ENCODE assay signal across 32 cellular contexts in the genomic region with DNA sequence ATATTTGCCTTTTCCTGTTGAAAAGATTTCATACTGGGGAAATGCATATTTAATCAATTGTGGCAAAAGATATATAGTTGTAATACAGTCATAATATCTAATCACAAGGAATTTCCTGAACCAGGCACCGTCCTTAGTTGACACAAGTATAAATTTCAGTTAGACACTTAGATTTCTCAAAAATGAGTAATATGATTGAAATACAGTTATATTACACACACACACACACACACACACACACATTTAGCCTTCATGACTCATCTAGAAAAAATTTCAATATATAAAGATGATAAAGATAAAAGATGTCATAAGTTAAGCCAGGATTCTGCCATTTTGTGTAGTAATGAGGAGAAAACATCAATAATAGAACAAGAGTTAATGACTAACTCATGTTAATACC.
DNase-seq lines count a peak whose midpoint lies in the region; ATAC-seq and TF ChIP-seq lines count a peak whose summit lies in the region.
"Had no signal": no experiment of that assay in that cellular context is flagged by ENCODE, and none has a peak within 500 bp of the region (broad histone marks: within the 10 kb centered on the region; RNA-seq: fewer than 3 reads in every experiment).

No MANE protein-coding gene starts in this region.

- H3K27me3 Mint-ChIP-seq in activated T-helper 17 cell treated with anti-CD3 and anti-CD28 coated beads, Interleukin-2, amount 50 U/mL, for 72 hours = no peaks in the 10 kb centered on the region
- H3K27me3 Mint-ChIP-seq: activated B cell treated with CpG ODN at 0.5 μM for 24 hours; activated naive CD4-positive, alpha-beta T cell treated with anti-CD3 and anti-CD28 coated beads, Interleukin-2, amount 10 ng/mL, durations not matched to agents 7 days and 5 days; natural killer cell treated with Interleukin-12 subunit alpha and Interleukin-12 subunit beta and Interleukin-15 and Interleukin-18, amount 100 ng/mL, for 72 hours; stimulated activated naive CD8-positive, alpha-beta T cell treated with anti-CD3 and anti-CD28 coated beads, Interleukin-15, amount 100 ng/mL, for 72 hours had no signal

- BruUV-seq in A673 (replicated peaks; lab: Mats Ljungman, UMichigan) = no TSS peak

- H3K4me2 ChIP-seq in OCI-LY1 (ENCODE audit: low read length) = no peak overlapping the region

- no peaks in the 10 kb centered on the region for H3F3A ChIP-seq in OCI-LY1 (ENCODE audit: insufficient read depth, low read length)

- intact Hi-C loops in A673 (cut with micrococcal nuclease; ENCODE audit: unreplicated experiment) = no loop called here

- no peak overlapping the region for H3K9ac ChIP-seq in OCI-LY1 (ENCODE audit: low read length)

- in situ Hi-C loops in brain microvascular endothelial cell (cut with HindIII; ENCODE audit: low pct_ligation_motif_present, low sequenced_read_pairs) = no loop called here

- H3K4me3 Mint-ChIP-seq in activated T-helper 17 cell treated with anti-CD3 and anti-CD28 coated beads, Interleukin-2, amount 50 U/mL, for 72 hours = no peak overlapping the region
- H3K4me3 Mint-ChIP-seq: activated B cell treated with CpG ODN at 0.5 μM for 24 hours; activated naive CD4-positive, alpha-beta T cell treated with anti-CD3 and anti-CD28 coated beads, Interleukin-2, amount 10 ng/mL, durations not matched to agents 7 days and 5 days; natural killer cell treated with Interleukin-12 subunit alpha and Interleukin-12 subunit beta and Interleukin-15 and Interleukin-18, amount 100 ng/mL, for 72 hours; stimulated activated naive CD8-positive, alpha-beta T cell treated with anti-CD3 and anti-CD28 coated beads, Interleukin-15, amount 100 ng/mL, for 72 hours had no signal

- H3K27me3 ChIP-seq in A673 (replicated peaks; ENCODE audit: insufficient read depth, low read depth, low read length, poor library complexity) (no peaks in the 10 kb centered on the region), OCI-LY1 (ENCODE audit: insufficient read depth, low read length) (no peaks in the 10 kb centered on the region), brain microvascular endothelial cell (replicated peaks) (no peaks in the 10 kb centered on the region), foreskin keratinocyte (no peaks in the 10 kb centered on the region)
- H3K27me3 ChIP-seq: BE2C, heart left ventricle, thyroid gland, vagina had no signal

- H3K4me1 ChIP-seq in A673 (ENCODE audit: insufficient read depth, low read length, poor library complexity, severe bottlenecking) (no peaks in the 10 kb centered on the region), OCI-LY1 (ENCODE audit: insufficient read depth, low read length, severe bottlenecking) (peaks cover 18% of the 10 kb centered on the region), foreskin keratinocyte (no peaks in the 10 kb centered on the region)
- H3K4me1 ChIP-seq: BE2C, heart left ventricle, thyroid gland, vagina had no signal

- H2AFZ ChIP-seq in OCI-LY1 (ENCODE audit: low read length) = peak overlapping the region; percentile 83

- H3K4me3 ChIP-seq in A673 (ENCODE audit: low read depth, low read length, poor library complexity, severe bottlenecking) (no peak overlapping the region), OCI-LY1 (ENCODE audit: low read depth, low read length, poor library complexity, severe bottlenecking) (no peak overlapping the region), brain microvascular endothelial cell (ENCODE audit: low read depth, low read length) (no peak overlapping the region)
- H3K4me3 ChIP-seq: heart left ventricle, lung, mucosa of descending colon, skin epidermis, thyroid gland, vagina had no signal

- no peaks in the 10 kb centered on the region for H3K4me1 Mint-ChIP-seq in activated T-helper 17 cell treated with anti-CD3 and anti-CD28 coated beads, Interleukin-2, amount 50 U/mL, for 72 hours
- H3K4me1 Mint-ChIP-seq: activated B cell treated with CpG ODN at 0.5 μM for 24 hours; activated naive CD4-positive, alpha-beta T cell treated with anti-CD3 and anti-CD28 coated beads, Interleukin-2, amount 10 ng/mL, durations not matched to agents 7 days and 5 days; stimulated activated naive CD8-positive, alpha-beta T cell treated with anti-CD3 and anti-CD28 coated beads, Interleukin-15, amount 100 ng/mL, for 72 hours had no signal

- no peaks in the 10 kb centered on the region for H3K9me2 ChIP-seq in OCI-LY1 (ENCODE audit: low read depth, low read length)

- H3K36me3 Mint-ChIP-seq in activated T-helper 17 cell treated with anti-CD3 and anti-CD28 coated beads, Interleukin-2, amount 50 U/mL, for 72 hours (ENCODE audit: low read depth) = no peaks in the 10 kb centered on the region
- H3K36me3 Mint-ChIP-seq: activated naive CD4-positive, alpha-beta T cell treated with anti-CD3 and anti-CD28 coated beads, Interleukin-2, amount 10 ng/mL, durations not matched to agents 7 days and 5 days; natural killer cell treated with Interleukin-12 subunit alpha and Interleukin-12 subunit beta and Interleukin-15 and Interleukin-18, amount 100 ng/mL, for 72 hours had no signal

- H3K9me3 ChIP-seq in A673 (ENCODE audit: low read depth, low read length, poor library complexity, severe bottlenecking) = no peaks in the 10 kb centered on the region
- H3K9me3 ChIP-seq in OCI-LY1 (ENCODE audit: low read length) = no peaks in the 10 kb centered on the region
- H3K9me3 ChIP-seq: BE2C, heart left ventricle, mucosa of descending colon, thyroid gland, vagina had no signal

- ATAC-seq in foreskin keratinocyte (no peak), HG02763 (IDR thresholded peaks at IDR 0.05; ENCODE audit: unreplicated experiment) (no peak)
- no peak for ATAC-seq in activated T-helper 17 cell treated with anti-CD3 and anti-CD28 coated beads, Interleukin-2, amount 50 U/mL, for 72 hours (replicated peaks)
- ATAC-seq: heart left ventricle; mucosa of descending colon; natural killer cell treated with Interleukin-12 subunit alpha and Interleukin-12 subunit beta and Interleukin-15 and Interleukin-18, amount 100 ng/mL, for 72 hours; stimulated activated naive CD8-positive, alpha-beta T cell treated with anti-CD3 and anti-CD28 coated beads, Interleukin-15, amount 100 ng/mL, for 72 hours had no signal

- POLR2A ChIA-PET in A673 (lab: Charles Lee; ENCODE audit: low non-redundant PET) = no interaction called here

- no peak for TF ChIP-seq CTCF in A673 (conservative IDR thresholded peaks at IDR 0.05; ENCODE audit: low read depth, low read length)
- no peak for TF ChIP-seq CTCF in OCI-LY1 (IDR thresholded peaks at IDR 0.05; ENCODE audit: low read length)
- no peak for TF ChIP-seq CTCF in brain microvascular endothelial cell (IDR thresholded peaks at IDR 0.05; ENCODE audit: low read depth, low read length, missing control alignments)
- TF ChIP-seq CTCF in foreskin keratinocyte (conservative IDR thresholded peaks at IDR 0.05) = no peak

- no peaks in the 10 kb centered on the region for H3K36me3 ChIP-seq in A673 (ENCODE audit: insufficient read depth, low read length, poor library complexity, severe bottlenecking)
- no peaks in the 10 kb centered on the region for H3K36me3 ChIP-seq in OCI-LY1 (ENCODE audit: insufficient read depth, low read length)
- H3K36me3 ChIP-seq in brain microvascular endothelial cell (replicated peaks) = no peaks in the 10 kb centered on the region
- H3K36me3 ChIP-seq: BE2C, heart left ventricle, thyroid gland, vagina had no signal

- H3K27ac ChIP-seq in A673 (ENCODE audit: low read depth, low read length, poor library complexity, severe bottlenecking) (no peak overlapping the region), OCI-LY1 (ENCODE audit: low read depth, low read length, poor library complexity, severe bottlenecking) (no peak overlapping the region), brain microvascular endothelial cell (peak overlapping the region; percentile 11), foreskin keratinocyte (no peak overlapping the region)
- H3K27ac ChIP-seq: heart left ventricle, skin epidermis, thyroid gland, vagina had no signal

- no peak overlapping the region for H3K27ac Mint-ChIP-seq in activated T-helper 17 cell treated with anti-CD3 and anti-CD28 coated beads, Interleukin-2, amount 50 U/mL, for 72 hours
- H3K27ac Mint-ChIP-seq: activated B cell treated with CpG ODN at 0.5 μM for 24 hours; activated naive CD4-positive, alpha-beta T cell treated with anti-CD3 and anti-CD28 coated beads, Interleukin-2, amount 10 ng/mL, durations not matched to agents 7 days and 5 days; natural killer cell treated with Interleukin-12 subunit alpha and Interleukin-12 subunit beta and Interleukin-15 and Interleukin-18, amount 100 ng/mL, for 72 hours; stimulated activated naive CD8-positive, alpha-beta T cell treated with anti-CD3 and anti-CD28 coated beads, Interleukin-15, amount 100 ng/mL, for 72 hours had no signal

- no peaks in the 10 kb centered on the region for H4K20me1 ChIP-seq in OCI-LY1 (ENCODE audit: insufficient read depth, low read length)

- no peaks in the 10 kb centered on the region for H3K79me2 ChIP-seq in OCI-LY1 (ENCODE audit: insufficient read depth, low read length)

- DNase-seq in A673 (ENCODE audit: low spot score) (peak; percentile 24), brain microvascular endothelial cell (peak; percentile 57), foreskin keratinocyte (peak; percentile 24 to 62), RPMI8226 (no peak)
- no peak for DNase-seq in effector CD8-positive, alpha-beta T cell (lab: John Stamatoyannopoulos, UW)
- DNase-seq: ACHN; activated B cell treated with CpG ODN at 0.5 μM for 24 hours; activated CD4-positive, alpha-beta T cell treated with anti-CD3 and anti-CD28 coated beads, Interleukin-2, amount 50 U/mL, for 4 hours; activated naive CD4-positive, alpha-beta T cell treated with anti-CD3 and anti-CD28 coated beads, Interleukin-2, amount 10 ng/mL, durations not matched to agents 7 days and 5 days; amygdala; BE2C; dermis blood vessel endothelial cell; DMS153; GF-D8; H7; heart left ventricle; KG1; MM.1S; mucosa of descending colon; NCI-H2029 treated with DMSO at 0.1 percent for 48 hours; NCI-H774; Right ventricle myocardium superior; stimulated activated CD8-positive, alpha-beta memory T cell treated with anti-CD3 and anti-CD28 coated beads, Interleukin-4, amount 100 ng/mL, for 48 hours; stimulated activated naive CD8-positive, alpha-beta T cell treated with anti-CD3 and anti-CD28 coated beads, Interleukin-15, amount 100 ng/mL, for 72 hours; thyroid gland had no signal

- no peaks in the 10 kb centered on the region for H3K9me3 Mint-ChIP-seq in activated T-helper 17 cell treated with anti-CD3 and anti-CD28 coated beads, Interleukin-2, amount 50 U/mL, for 72 hours
- H3K9me3 Mint-ChIP-seq: activated B cell treated with CpG ODN at 0.5 μM for 24 hours; activated naive CD4-positive, alpha-beta T cell treated with anti-CD3 and anti-CD28 coated beads, Interleukin-2, amount 10 ng/mL, durations not matched to agents 7 days and 5 days; stimulated activated naive CD8-positive, alpha-beta T cell treated with anti-CD3 and anti-CD28 coated beads, Interleukin-15, amount 100 ng/mL, for 72 hours had no signal

- CTCF ChIA-PET in A673 (lab: Charles Lee) = no interaction called here

Comparison
In these comparisons a context has a peak if more than half of its experiments do, and no peak if none do; other contexts are left out.
1. DNase-seq: peak in A673 (single experiment), brain microvascular endothelial cell (single experiment) and foreskin keratinocyte (2 of 2); none in RPMI8226 (single experiment) and effector CD8-positive, alpha-beta T cell (single experiment).